ENCODE assay signal across 8 cellular contexts in genomic region chr18:22559414-22560282, GRCh38.
A peak's percentile ranks its signal among the peaks of the same experiment; 100 is the strongest.
DNase-seq lines count a peak whose midpoint lies in the region; ATAC-seq and TF ChIP-seq lines count a peak whose summit lies in the region.

No MANE protein-coding gene starts in this region.

- in situ Hi-C loops in Panc1 (cut with HindIII; ENCODE audit: low pct_unique_long_range_greater_than_20kb, low sequenced_read_pairs): no loop called here

- peak; percentile 74 for ATAC-seq in Panc1
- no peak for ATAC-seq in GM18867 (IDR thresholded peaks at IDR 0.05; ENCODE audit: unreplicated experiment)

- H3K9ac ChIP-seq in liver (ENCODE audit: low read depth in 1 of 2, low read length in 2 of 2) (peak overlapping the region; percentile 85 to 87), subcutaneous abdominal adipose tissue (ENCODE audit: low read length in 5 of 5) (peak overlapping the region in 3 of 5 donors; percentile 21 to 66 (median 62))

- H3K9me3 ChIP-seq in Panc1 (ENCODE audit: control insufficient read depth, insufficient read depth, low read depth, low read length) (no peaks in the 10 kb centered on the region), liver (ENCODE audit: control insufficient read depth in 4 of 4, low read length in 3 of 4) (no peaks in the 10 kb centered on the region), subcutaneous abdominal adipose tissue (ENCODE audit: control insufficient read depth in 5 of 5, low read length in 5 of 5) (no peaks in the 10 kb centered on the region)

- POLR2A ChIA-PET in Panc1 (lab: Charles Lee): no interaction called here

- H3K4me1 ChIP-seq in Panc1 (ENCODE audit: control insufficient read depth, insufficient read depth, low read length): no peaks in the 10 kb centered on the region; the same call in 1 of the 2 replicates
- peaks cover 0 to 24% (median 14%) of the 10 kb centered on the region in 4 donors for H3K4me1 ChIP-seq in liver (ENCODE audit: control insufficient read depth in 4 of 4, insufficient read depth in 4 of 4, low read length in 3 of 4)
- H3K4me1 ChIP-seq in subcutaneous abdominal adipose tissue (ENCODE audit: control insufficient read depth in 5 of 5, insufficient read depth in 5 of 5, low read length in 5 of 5): peaks cover 0 to 16% (median 9%) of the 10 kb centered on the region in 5 donors

- peak; percentile 36 to 60 for TF ChIP-seq RAD21 in liver (IDR thresholded peaks at IDR 0.05)

- H3K4me3 ChIP-seq in H7 (ENCODE audit: insufficient read depth, low read depth, low read length) (peak overlapping the region; percentile 43), Panc1 (ENCODE audit: low read depth in 2 of 2, low read length in 2 of 2) (peak overlapping the region; percentile 39 to 56), liver (ENCODE audit: low read depth in 1 of 3, low read length in 3 of 3) (peak overlapping the region; percentile 59 to 72 (median 63)), subcutaneous abdominal adipose tissue (ENCODE audit: low read depth in 1 of 5, low read length in 5 of 5) (peak overlapping the region; percentile 56 to 69 (median 66))

- H3K27me3 ChIP-seq in H7 (ENCODE audit: control insufficient read depth, insufficient read depth, low read length): peaks cover 37% of the 10 kb centered on the region
- H3K27me3 ChIP-seq in Panc1 (ENCODE audit: control insufficient read depth, insufficient read depth, low read length): peaks cover 20% of the 10 kb centered on the region
- no peaks in the 10 kb centered on the region for H3K27me3 ChIP-seq in liver (ENCODE audit: control insufficient read depth in 4 of 4, insufficient read depth in 4 of 4, low read length in 3 of 4)
- peaks cover 0 to 4% (median 0%) of the 10 kb centered on the region in 5 donors for H3K27me3 ChIP-seq in subcutaneous abdominal adipose tissue (ENCODE audit: control insufficient read depth in 5 of 5, insufficient read depth in 4 of 5, low read length in 5 of 5)

- DNase-seq in H7 (peak; percentile 78), Panc1 (ENCODE audit: low read depth, low spot score) (no peak), dedifferentiated amniotic fluid mesenchymal stem cell (ENCODE audit: extremely low spot score) (peak; percentile 38), globus pallidus (ENCODE audit: low spot score) (no peak), epidermal melanocyte (ENCODE audit: insufficient read length, low spot score) (no peak)

- WGBS in liver: under 1% methylated on average over 64 of the region's 64 CpGs

- H3K36me3 ChIP-seq in H7 (replicated peaks; ENCODE audit: control insufficient read depth, insufficient read depth, low read length) (no peaks in the 10 kb centered on the region), Panc1 (ENCODE audit: control insufficient read depth, insufficient read depth, low read length) (no peaks in the 10 kb centered on the region), liver (ENCODE audit: control insufficient read depth in 4 of 4, insufficient read depth in 3 of 4, low read depth in 1 of 4, low read length in 3 of 4) (no peaks in the 10 kb centered on the region), subcutaneous abdominal adipose tissue (ENCODE audit: control insufficient read depth in 5 of 5, insufficient read depth in 5 of 5, low read length in 5 of 5) (no peaks in the 10 kb centered on the region)

- BruUV-seq in Panc1 (replicated peaks; lab: Mats Ljungman, UMichigan): no TSS peak

- TF ChIP-seq CTCF in Panc1 (IDR thresholded peaks at IDR 0.05) (peak; percentile 27; the same call in 1 of the 2 replicates), liver (IDR thresholded peaks at IDR 0.05; ENCODE audit: low read depth, low read length, missing input control) (peak; percentile 15)

- intact Hi-C loops in Panc1 (cut with micrococcal nuclease; ENCODE audit: unreplicated experiment): loop anchor here (5.0 to 10.0 kb wide), 4 partner anchors 65 to 655 kb away; no protein-coding TSS in a partner anchor

- H3K27ac ChIP-seq in Panc1 (ENCODE audit: low read length) (no peak overlapping the region), liver (ENCODE audit: low read depth in 1 of 2, low read length in 2 of 2) (peak overlapping the region; percentile 99), subcutaneous abdominal adipose tissue (ENCODE audit: low read depth, low read length) (peak overlapping the region; percentile 25)

- CTCF ChIA-PET in Panc1 (lab: Charles Lee): no interaction called here

TF ChIP-seq in liver, 16 proteins besides CTCF, POLR2A, EP300 and RAD21:
- TF ChIP-seq SP1 (IDR thresholded peaks at IDR 0.05): peak; percentile 18
- TF ChIP-seq YY1 (IDR thresholded peaks at IDR 0.05): peak; percentile 51
- TF ChIP-seq FOXA2 (IDR thresholded peaks at IDR 0.05): no peak
- no peak for TF ChIP-seq NR2F2 (IDR thresholded peaks at IDR 0.05)
- TF ChIP-seq ATF3 (IDR thresholded peaks at IDR 0.05): no peak
- TF ChIP-seq MAX (IDR thresholded peaks at IDR 0.05): peak; percentile 39
- peak; percentile 44 for TF ChIP-seq HNF4A (conservative IDR thresholded peaks at IDR 0.05)
- peak in 1 of 2 donors; percentile 33 for TF ChIP-seq RXRA (IDR thresholded peaks at IDR 0.05)
- peak; percentile 16 for TF ChIP-seq TAF1 (conservative IDR thresholded peaks at IDR 0.05)
- peak; percentile 47 for TF ChIP-seq REST (IDR thresholded peaks at IDR 0.05)
- TF ChIP-seq FOXA1 (IDR thresholded peaks at IDR 0.05): no peak
- TF ChIP-seq EGR1 (IDR thresholded peaks at IDR 0.05; ENCODE audit: low read depth in 2 of 2): no peak
- TF ChIP-seq ZBTB33 (IDR thresholded peaks at IDR 0.05): peak; percentile 2
- TF ChIP-seq JUND (IDR thresholded peaks at IDR 0.05): peak; percentile 45 to 59
- no peak for TF ChIP-seq GABPA (IDR thresholded peaks at IDR 0.05 in 1 of 2, conservative IDR thresholded peaks at IDR 0.05 in 1 of 2)

Comparison
In these comparisons a context has a peak if more than half of its experiments do, and no peak if none do; other contexts are left out.
1. DNase-seq: peak in H7 (single experiment) and dedifferentiated amniotic fluid mesenchymal stem cell (single experiment); none in Panc1 (single experiment), globus pallidus (single experiment) and epidermal melanocyte (single experiment).
2. Peak in every context shown above with its lines, with median percentiles within 50 percentile points of each other: H3K4me3 ChIP-seq.